In the genomic region with DNA sequence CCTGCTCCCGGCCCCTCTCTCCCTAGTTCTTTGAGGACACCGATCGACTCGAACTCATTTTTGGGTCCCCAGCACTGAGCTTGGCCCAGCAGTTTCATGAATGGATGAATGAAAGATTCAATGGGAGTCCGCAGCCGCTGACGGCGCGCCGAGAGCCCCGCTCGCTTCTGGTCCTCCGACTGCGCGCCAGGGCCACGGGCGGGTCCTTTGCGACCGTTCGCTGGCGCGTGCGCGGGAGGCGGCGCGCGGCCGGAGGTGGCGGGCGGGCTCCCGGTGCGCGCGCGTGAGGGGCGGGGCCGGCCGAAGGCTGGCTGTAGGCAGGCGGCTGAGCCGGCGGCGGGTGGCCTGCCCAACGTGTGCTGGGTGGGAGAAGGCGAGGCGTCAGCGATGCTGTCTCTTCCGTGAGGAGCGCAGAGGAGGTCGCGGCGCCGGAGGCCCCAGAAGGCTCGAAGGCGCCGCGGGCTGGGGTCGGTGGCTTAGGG, we compare ENCODE assay signal across 8 cellular contexts. TPM values are rescaled to one million over a fixed set of nuclear protein-coding genes. Genes with fewer than 3 reads are reported as not detected.
DNase-seq lines count a peak whose midpoint lies in the region; ATAC-seq and TF ChIP-seq lines count a peak whose summit lies in the region.

A gene (plus strand): TSS at position 314 of the 482 bp plus-strand sequence. CDS start 284 bp downstream, outside the sequence.

- H3K36me3 ChIP-seq in colonic mucosa: no peaks in the 10 kb centered on the region

- peak within 1 kb of the TSS; percentile 68 for H3K27ac ChIP-seq in colonic mucosa

- intact Hi-C loops in colonic mucosa (cut with DNase I) (no loop called here), left colon (cut with DNase I, micrococcal nuclease) (no loop called here)

- DNase-seq in AML-193 (lab: John Stamatoyannopoulos, UW): peak; percentile 72 to 80
- DNase-seq in NCI-H460 (ENCODE audit: extremely low read depth, low read depth): peak; percentile 81
- DNase-seq in activated CD4-positive, alpha-beta T cell treated with anti-CD3 and anti-CD28 coated beads for 4 hours: peak; percentile 80 to 82
- DNase-seq in colonic mucosa: peak; percentile 90
- peak; percentile 83 to 94 for DNase-seq in left colon
- DNase-seq in stimulated activated CD4-positive, alpha-beta T cell treated with anti-CD3 and anti-CD28 coated beads, Interleukin-1b, Interleukin-23, amount 100 ng/mL, for 24 hours (ENCODE audit: low read depth in 4 of 4, low spot score in 1 of 4): peak; percentile 62 to 84 (median 76)

- peak within 1 kb of the TSS; percentile 48 for H3K4me3 ChIP-seq in colonic mucosa

- H3K9ac ChIP-seq in colonic mucosa (ENCODE audit: low read depth in 2 of 2, low read length in 2 of 2): peak within 1 kb of the TSS; percentile 73 to 82

- no peaks in the 10 kb centered on the region for H3K27me3 ChIP-seq in colonic mucosa

- peak; percentile 64 for TF ChIP-seq POLR2A in GM19193 (IDR thresholded peaks at IDR 0.05; ENCODE audit: extremely low read depth, insufficient read depth, insufficient read length)

- peaks cover 9% of the 10 kb centered on the region for H3K4me1 ChIP-seq in colonic mucosa

- no peak for TF ChIP-seq CTCF in colonic mucosa (IDR thresholded peaks at IDR 0.05)

- no peaks in the 10 kb centered on the region for H3K9me3 ChIP-seq in colonic mucosa

- ATAC-seq in HG03378 (IDR thresholded peaks at IDR 0.05; ENCODE audit: unreplicated experiment): peak; percentile 70
- peak; percentile 96 for ATAC-seq in left colon

RNA-seq across cellular contexts. Expression of the gene that starts here (rescaled TPM):
- total RNA-seq in NCI-H460 (2014; rRNA removed; shearing (Covaris generic)): 7.8 and 11.1 TPM in 2 replicates
- 13.6 and 14.6 TPM in 2 replicates for polyA plus RNA-seq in NCI-H460 (2014; cell fraction: nucleus; rRNA removed)
- 10 to 100 TPM; 76.3 to 79.1 TPM for total RNA-seq in colonic mucosa
- total RNA-seq in left colon: 100 to 1,000 TPM in 1 of 2 donors, 10 to 100 TPM in 1; 80.3 to 129 TPM

Comparison
In these comparisons a context has a peak if more than half of its experiments do, and no peak if none do; other contexts are left out.
1. Peak in every context shown above with its lines: DNase-seq, ATAC-seq, H3K4me3 ChIP-seq and H3K27ac ChIP-seq.